Comparison of ENCODE assay signal across 24 cellular contexts in the genomic region with DNA sequence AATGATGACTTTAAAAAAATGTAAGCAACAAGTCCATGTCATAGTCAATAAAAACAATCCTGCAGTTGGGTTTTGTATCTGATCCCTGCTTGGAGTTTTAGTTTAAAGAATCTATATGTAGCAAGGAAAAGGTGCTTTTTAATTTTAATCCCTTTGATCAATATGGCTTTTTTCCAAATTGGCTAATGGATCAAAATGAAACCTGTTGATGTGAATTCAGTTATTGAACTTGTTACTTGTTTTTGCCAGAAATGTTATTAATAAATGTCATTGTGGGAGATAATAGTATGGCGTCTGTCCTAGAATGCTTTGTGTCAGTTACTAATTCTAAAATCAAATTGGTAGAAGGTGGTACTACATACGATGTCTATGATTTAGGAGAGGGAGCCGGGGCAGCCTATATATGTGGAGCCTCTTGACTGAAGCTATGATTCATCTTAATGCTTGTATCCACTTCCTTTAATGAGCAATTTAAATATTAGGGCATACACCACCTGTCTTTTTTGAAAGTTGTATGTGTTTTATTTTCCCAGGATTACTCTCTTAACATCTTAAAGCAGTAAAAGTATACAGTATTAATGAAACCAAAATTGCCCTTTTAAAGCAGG. TPM values are rescaled to one million over a fixed set of nuclear protein-coding genes. Genes with fewer than 3 reads are reported as not detected.
DNase-seq lines count a peak whose midpoint lies in the region; ATAC-seq, FAIRE-seq and TF ChIP-seq lines count a peak whose summit lies in the region.
"Had no signal": no experiment of that assay in that cellular context is flagged by ENCODE, and none has a peak within 500 bp of the region (broad histone marks: within the 10 kb centered on the region; RNA-seq: fewer than 3 reads in every experiment).

No MANE protein-coding gene starts in this region.

- no peak overlapping the region for H3K27ac Mint-ChIP-seq in neural crest cell (ENCODE audit: unreplicated experiment)
- H3K27ac Mint-ChIP-seq: CD14-positive monocyte; stimulated activated naive B cell treated with anti-CD40 and anti-IgM and Interleukin-4, amounts not matched to agents 10 μg/mL and 1 μg/mL and 100 μg/mL, for 72 hours had no signal

- H3K9ac ChIP-seq in GM23248 (no peak overlapping the region), SU-DHL-6 (ENCODE audit: low read length) (no peak overlapping the region)

- H3K36me3 ChIP-seq in cardiac muscle cell: peaks cover 80% of the 10 kb centered on the region
- peaks cover 86% of the 10 kb centered on the region for H3K36me3 ChIP-seq in GM23248 (ENCODE audit: low read depth)
- peaks cover 85% of the 10 kb centered on the region for H3K36me3 ChIP-seq in SU-DHL-6 (ENCODE audit: low read length)
- peaks cover 8 to 73% (median 31%) of the 10 kb centered on the region in 3 donors for H3K36me3 ChIP-seq in pancreas

- H3F3A ChIP-seq in GM23248 (ENCODE audit: insufficient read depth) (peaks cover 92% of the 10 kb centered on the region), SU-DHL-6 (ENCODE audit: insufficient read depth) (peaks cover 94% of the 10 kb centered on the region)

- peaks cover 4% of the 10 kb centered on the region for H3K4me1 Mint-ChIP-seq in neural crest cell
- H3K4me1 Mint-ChIP-seq: CD14-positive monocyte had no signal

- intact Hi-C loops in right cardiac atrium (cut with DNase I): no loop called here
- intact Hi-C loops in pancreas (cut with DNase I): no loop called here

- H4K20me1 ChIP-seq in GM23248 (ENCODE audit: insufficient read depth) (peaks cover 7% of the 10 kb centered on the region), SU-DHL-6 (ENCODE audit: low read depth, low read length) (peaks cover 41% of the 10 kb centered on the region)

- no peaks in the 10 kb centered on the region for H3K27me3 Mint-ChIP-seq in neural crest cell (ENCODE audit: low read depth)
- H3K27me3 Mint-ChIP-seq: stimulated activated naive B cell treated with anti-CD40 and anti-IgM and Interleukin-4, amounts not matched to agents 10 μg/mL and 1 μg/mL and 100 μg/mL, for 72 hours had no signal

- H3K27ac ChIP-seq in cardiac muscle cell (peak overlapping the region; percentile 58), right cardiac atrium (ENCODE audit: low read length) (no peak overlapping the region), GM23248 (peak overlapping the region; percentile 8; the same call in 1 of the 2 replicates), SU-DHL-6 (ENCODE audit: low read depth, low read length) (0 out of 2 replicates have a peak overlapping the region, but pooled peaks have one; percentile 3), pancreas (no peak overlapping the region)
- H3K27ac ChIP-seq: body of pancreas, HL-60, prostate gland, WERI-Rb-1 had no signal

- ATAC-seq in right cardiac atrium (no peak), pancreas (no peak), GM18519 (IDR thresholded peaks at IDR 0.05; ENCODE audit: low FRiP score, unreplicated experiment) (no peak), GM21360 (IDR thresholded peaks at IDR 0.05; ENCODE audit: unreplicated experiment) (no peak)
- ATAC-seq: body of pancreas; left lobe of liver; stimulated activated naive B cell treated with anti-CD40 and anti-IgM and Interleukin-4, amounts not matched to agents 10 μg/mL and 1 μg/mL and 100 μg/mL, for 72 hours had no signal

- no peaks in the 10 kb centered on the region for H3K9me3 Mint-ChIP-seq in neural crest cell
- H3K9me3 Mint-ChIP-seq: CD14-positive monocyte; stimulated activated naive B cell treated with anti-CD40 and anti-IgM and Interleukin-4, amounts not matched to agents 10 μg/mL and 1 μg/mL and 100 μg/mL, for 72 hours had no signal

- H3K9me3 ChIP-seq in cardiac muscle cell (ENCODE audit: low read depth) (no peaks in the 10 kb centered on the region), right cardiac atrium (ENCODE audit: control insufficient read depth, low read length) (no peaks in the 10 kb centered on the region), GM23248 (ENCODE audit: low read depth) (no peaks in the 10 kb centered on the region), SU-DHL-6 (ENCODE audit: insufficient read depth, low read length) (no peaks in the 10 kb centered on the region), pancreas (no peaks in the 10 kb centered on the region)
- H3K9me3 ChIP-seq: body of pancreas, prostate gland had no signal

- H3K36me3 Mint-ChIP-seq in neural crest cell (ENCODE audit: low read depth): peaks cover 19% of the 10 kb centered on the region

- TF ChIP-seq CTCF in cardiac muscle cell (IDR thresholded peaks at IDR 0.05; ENCODE audit: low read depth, low read length) (no peak), SU-DHL-6 (IDR thresholded peaks at IDR 0.05; ENCODE audit: insufficient read depth, low read length, poor library complexity, severe bottlenecking) (no peak), neural crest cell (conservative IDR thresholded peaks at IDR 0.05) (no peak), pancreas (IDR thresholded peaks at IDR 0.05) (no peak)

- DNase-seq in cardiac muscle cell (ENCODE audit: low read depth in 1 of 2, low spot score in 1 of 2) (no peak), right cardiac atrium (no peak), GM23248 (peak; percentile 10), neural crest cell (ENCODE audit: low read depth, low spot score) (no peak), pancreas (no peak)
- DNase-seq: activated CD8-positive, alpha-beta memory T cell treated with anti-CD3 and anti-CD28 coated beads, Interleukin-2, amount 50 U/mL, for 48 hours; activated effector memory CD4-positive, alpha-beta T cell treated with anti-CD3 and anti-CD28 coated beads, Interleukin-2, amount 50 U/mL, for 16 hours; body of pancreas; cerebellar nuclear complex; mesendoderm; NCI-H1694; NCI-H446 treated with DMSO at 0.1 percent for 48 hours; stimulated activated CD4-positive, alpha-beta T cell treated with anti-CD3 and anti-CD28 coated beads, Interleukin-15, amount 100 ng/mL, for 24 hours; stimulated activated naive B cell treated with anti-CD40 and anti-IgM and Interleukin-4, amounts not matched to agents 10 μg/mL and 1 μg/mL and 100 μg/mL, for 72 hours; T1000; WERI-Rb-1 had no signal

- H3K9me2 ChIP-seq in GM23248 (ENCODE audit: insufficient read depth) (no peaks in the 10 kb centered on the region), SU-DHL-6 (replicated peaks; ENCODE audit: insufficient read depth, low read length) (no peaks in the 10 kb centered on the region)

- H3K4me2 ChIP-seq in GM23248 (ENCODE audit: unreplicated experiment) (no peak overlapping the region), SU-DHL-6 (ENCODE audit: low read depth, low read length, poor library complexity, severe bottlenecking) (no peak overlapping the region)

- in situ Hi-C loops in GM23248 (cut with MboI): no loop called here

- H2AFZ ChIP-seq in GM23248 (no peak overlapping the region), SU-DHL-6 (ENCODE audit: low read depth, low read length, severe bottlenecking) (no peak overlapping the region)

- H3K4me1 ChIP-seq in cardiac muscle cell (ENCODE audit: low read depth) (no peaks in the 10 kb centered on the region), right cardiac atrium (ENCODE audit: control insufficient read depth, insufficient read depth, low read length) (no peaks in the 10 kb centered on the region), GM23248 (ENCODE audit: insufficient read depth) (peaks cover 1% of the 10 kb centered on the region), pancreas (peaks cover under 1 to 2% (median under 1%) of the 10 kb centered on the region in 3 donors)
- H3K4me1 ChIP-seq: prostate gland had no signal

- no peak for FAIRE-seq in pancreas (lab: Jason Lieb, UNC)
- FAIRE-seq: endothelial cell of umbilical vein had no signal

- H3K4me3 Mint-ChIP-seq in neural crest cell: peak overlapping the region; percentile 2
- H3K4me3 Mint-ChIP-seq: CD14-positive monocyte; stimulated activated naive B cell treated with anti-CD40 and anti-IgM and Interleukin-4, amounts not matched to agents 10 μg/mL and 1 μg/mL and 100 μg/mL, for 72 hours had no signal

- WGBS in right cardiac atrium: 88% methylated on average over 3 of the region's 3 CpGs
- 97 to 99% methylated on average over 3 of the region's 3 CpGs for WGBS in GM23248 (ENCODE audit: low coverage in 1 of 2, low lambda C conversion rate in 2 of 2, missing lambda C conversion rate in 2 of 2), 2 experiments
- whole genome bisulfite sequencing in pancreas, 2 donors: 75 to 76% methylated on average over 3 of the region's 3 CpGs

- H3K4me3 ChIP-seq in cardiac muscle cell (no peak overlapping the region), right cardiac atrium (ENCODE audit: low read length) (no peak overlapping the region), GM23248 (no peak overlapping the region), SU-DHL-6 (ENCODE audit: insufficient read depth, low read length, poor library complexity, severe bottlenecking) (no peak overlapping the region), pancreas (no peak overlapping the region)
- H3K4me3 ChIP-seq: body of pancreas, prostate gland had no signal

- H3K27me3 ChIP-seq in cardiac muscle cell (no peaks in the 10 kb centered on the region), right cardiac atrium (ENCODE audit: control insufficient read depth, insufficient read depth) (no peaks in the 10 kb centered on the region), GM23248 (replicated peaks; ENCODE audit: insufficient read depth) (no peaks in the 10 kb centered on the region), SU-DHL-6 (ENCODE audit: low read length) (no peaks in the 10 kb centered on the region), pancreas (no peaks in the 10 kb centered on the region)
- H3K27me3 ChIP-seq: body of pancreas had no signal

- H3K79me2 ChIP-seq in GM23248 (ENCODE audit: insufficient read depth): peaks cover 78% of the 10 kb centered on the region
- peaks cover 41% of the 10 kb centered on the region for H3K79me2 ChIP-seq in SU-DHL-6 (ENCODE audit: insufficient read depth, low read length)

RNA-seq across cellular contexts. Expression of a gene that starts 10.3 kb away (rescaled TPM):
- total RNA-seq in cardiac muscle cell: 4.5 and 4.6 TPM in 2 replicates
- polyA plus RNA-seq in cardiac muscle cell: 4.6 and 5.6 TPM in 2 replicates
- 1 to 10 TPM; 2.9 to 5.5 (median 4.0) TPM for total RNA-seq in right cardiac atrium
- 2.4 TPM for polyA plus RNA-seq in right cardiac atrium
- total RNA-seq in GM23248 (2014; rRNA removed; shearing (Covaris generic)): 10.3 and 11.8 TPM in 2 replicates
- polyA plus RNA-seq in GM23248 (2016; fragmentation: Nextera tagmentation; extraction: Ambion mirVana): 7.6 and 8.3 TPM in 2 replicates
- total RNA-seq in neural crest cell: 5.0 TPM in 2 replicates
- 10 to 100 TPM; 19.4 to 47.5 (median 27.8) TPM for total RNA-seq in pancreas
- polyA plus RNA-seq in pancreas: 10 to 100 TPM; 11.9 to 14.2 TPM

RNA-seq across cellular contexts. Expression of a gene that starts 11.1 kb away (rescaled TPM):
- total RNA-seq in cardiac muscle cell: 34.8 and 96.1 TPM in 2 replicates
- polyA plus RNA-seq in cardiac muscle cell: 182 and 249 TPM in 2 replicates
- 100 to 1,000 TPM in 2 of 4 donors, 10 to 100 TPM in 2; 81.1 to 134 (median 94.1) TPM for total RNA-seq in right cardiac atrium
- 100 TPM for polyA plus RNA-seq in right cardiac atrium
- 6.7 and 17.6 TPM in 2 replicates for total RNA-seq in GM23248 (2014; rRNA removed; shearing (Covaris generic))
- 122 and 124 TPM in 2 replicates for polyA plus RNA-seq in GM23248 (2016; fragmentation: Nextera tagmentation; extraction: Ambion mirVana)
- 238 and 250 TPM in 2 replicates for total RNA-seq in neural crest cell
- total RNA-seq in pancreas: 10 to 100 TPM; 23.1 to 53.6 (median 28.7) TPM
- 10 to 100 TPM; 72.3 to 95.3 TPM for polyA plus RNA-seq in pancreas

Comparison
In these comparisons a context has a peak if more than half of its experiments do, and no peak if none do; other contexts are left out.
1. H3K27ac ChIP-seq: peak in cardiac muscle cell (single experiment), GM23248 (single experiment) and SU-DHL-6 (single experiment); none in right cardiac atrium (single experiment) and pancreas (0 of 4).